Comparison of ENCODE assay signal across 9 cellular contexts in the genomic region with DNA sequence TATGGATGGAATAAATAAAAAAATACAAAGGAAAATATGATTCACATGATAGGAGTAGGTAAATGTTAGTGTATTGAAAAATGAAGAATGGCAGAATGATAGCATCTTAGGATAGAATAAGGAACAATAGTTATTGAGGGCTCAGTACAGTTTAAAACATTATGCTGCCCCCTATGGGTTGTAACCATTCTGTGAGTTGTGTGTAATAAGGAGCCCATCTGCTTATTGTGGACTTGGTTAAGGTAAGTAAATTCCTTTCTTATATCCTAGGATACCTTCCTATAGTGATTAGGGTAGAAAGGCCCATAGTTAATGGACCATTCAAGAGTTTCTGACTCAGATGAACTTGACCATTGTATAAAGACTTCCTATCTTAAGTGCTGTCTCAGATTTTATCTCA.
A peak's percentile ranks its signal among the peaks of the same experiment; 100 is the strongest.
DNase-seq lines count a peak whose midpoint lies in the region; ATAC-seq and TF ChIP-seq lines count a peak whose summit lies in the region.
"Had no signal": no experiment of that assay in that cellular context is flagged by ENCODE, and none has a peak within 500 bp of the region (broad histone marks: within the 10 kb centered on the region; RNA-seq: fewer than 3 reads in every experiment).

No MANE protein-coding gene starts in this region.

- H3K27me3 ChIP-seq in dorsolateral prefrontal cortex, result no peaks in the 10 kb centered on the region

- H3K4me3 ChIP-seq in NB4 (ENCODE audit: low read depth, low read length), result no peak overlapping the region
- H3K4me3 ChIP-seq in dorsolateral prefrontal cortex, result no peak overlapping the region
- H3K4me3 ChIP-seq: A549 had no signal

- DNase-seq in NCI-H1417 (lab: John Stamatoyannopoulos, UW) (peak in 2 of 3 experiments; percentile 7 to 38), NCI-H1417 treated with DMSO at 0.1 percent for 48 hours (lab: John Stamatoyannopoulos, UW) (no peak), NB4 (ENCODE audit: low read depth) (peak; percentile 61), dorsolateral prefrontal cortex (no peak), pons (ENCODE audit: low spot score) (peak; percentile 92), retina (no peak), NCI-H1436 treated with DMSO at 0.1 percent for 48 hours (lab: John Stamatoyannopoulos, UW) (no peak)

- no peak for ATAC-seq in GM19023 (IDR thresholded peaks at IDR 0.05; ENCODE audit: unreplicated experiment)
- ATAC-seq: A549 had no signal

- intact Hi-C loops in dorsolateral prefrontal cortex (cut with DNase I), result loop anchor here in 1 of 2 donors (5.0 kb wide), 2 partner anchors 488 to 868 kb away; a partner anchor contains a TSS

- H3K27ac ChIP-seq in dorsolateral prefrontal cortex, result no peak overlapping the region
- H3K27ac ChIP-seq: A549 had no signal

- peak; percentile 38 for TF ChIP-seq CTCF in NB4 (IDR thresholded peaks at IDR 0.05; ENCODE audit: low read depth, low read length)
- TF ChIP-seq CTCF in dorsolateral prefrontal cortex (IDR thresholded peaks at IDR 0.05 in 54 of 56, conservative IDR thresholded peaks at IDR 0.05 in 2 of 56; ENCODE audit: low read depth in 1 of 56, partially characterized antibody in 56 of 56), result peak; percentile 31 to 83 (median 58)

- TF ChIP-seq POLR2A in NB4 (IDR thresholded peaks at IDR 0.05; ENCODE audit: extremely low read depth, insufficient read length), result no peak

Comparison
In these comparisons a context has a peak if more than half of its experiments do, and no peak if none do; other contexts are left out.
1. DNase-seq: peak in NCI-H1417 (2 of 3), NB4 (single experiment) and pons (single experiment); none in NCI-H1417 treated with DMSO at 0.1 percent for 48 hours (single experiment), dorsolateral prefrontal cortex (0 of 10), retina (single experiment) and NCI-H1436 treated with DMSO at 0.1 percent for 48 hours (single experiment).